In the genomic region with DNA sequence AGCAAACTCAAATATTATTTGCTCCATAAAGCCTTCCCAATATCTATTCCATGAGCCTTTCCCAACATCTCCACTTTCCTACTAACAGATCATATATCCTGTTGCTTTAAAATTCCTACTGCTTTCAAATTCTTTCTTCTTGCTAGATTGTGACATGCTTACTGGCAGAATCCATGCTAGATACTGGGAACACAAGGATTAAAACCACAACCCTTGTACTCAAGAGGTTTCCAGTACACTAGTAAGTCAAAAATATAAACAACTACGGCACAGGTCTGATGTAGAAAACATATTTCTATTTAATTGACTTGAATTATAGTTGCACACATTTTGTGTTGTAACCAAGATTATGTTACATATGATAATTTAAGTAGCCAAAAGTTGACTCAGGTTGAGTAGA, we compare ENCODE assay signal across 27 cellular contexts.
A peak's percentile ranks its signal among the peaks of the same experiment; 100 is the strongest.
DNase-seq lines count a peak whose midpoint lies in the region; ATAC-seq, FAIRE-seq and TF ChIP-seq lines count a peak whose summit lies in the region.
"Had no signal": no experiment of that assay in that cellular context is flagged by ENCODE, and none has a peak within 500 bp of the region (broad histone marks: within the 10 kb centered on the region; RNA-seq: fewer than 3 reads in every experiment).

No MANE protein-coding gene starts in this region.

- intact Hi-C loops in gastrocnemius medialis (cut with DNase I; ENCODE audit: low total_unique reads), result no loop called here

- H4K20me1 ChIP-seq in astrocyte (ENCODE audit: insufficient read depth, low read length), result no peaks in the 10 kb centered on the region

- TF ChIP-seq POLR2A in gastrocnemius medialis (IDR thresholded peaks at IDR 0.05), result no peak

- no peaks in the 10 kb centered on the region for H3K4me1 ChIP-seq in astrocyte (ENCODE audit: insufficient read depth, low read length)
- H3K4me1 ChIP-seq in gastrocnemius medialis, result peaks cover 51 to 56% of the 10 kb centered on the region in 2 donors
- no peaks in the 10 kb centered on the region for H3K4me1 ChIP-seq in effector memory CD4-positive, alpha-beta T cell (ENCODE audit: control insufficient read depth, insufficient read depth, low read length, poor library complexity, severe bottlenecking)

- H3K9ac ChIP-seq in astrocyte (ENCODE audit: low read length), result no peak overlapping the region

- no peak overlapping the region for H3K4me2 ChIP-seq in astrocyte (ENCODE audit: low read length)

- no peaks in the 10 kb centered on the region for H3K27me3 Mint-ChIP-seq in astrocyte (ENCODE audit: low read depth, unreplicated experiment)
- H3K27me3 Mint-ChIP-seq: activated CD4-positive, alpha-beta memory T cell treated with anti-CD3 and anti-CD28 coated beads for 36 hours; activated naive CD8-positive, alpha-beta T cell treated with anti-CD3 and anti-CD28 coated beads, Interleukin-2, amount 10 ng/mL, durations not matched to agents 7 days and 5 days had no signal

- no peak overlapping the region for H2AFZ ChIP-seq in astrocyte (ENCODE audit: low read depth, low read length)

- H3K36me3 ChIP-seq in astrocyte (ENCODE audit: insufficient read depth, low read length) (no peaks in the 10 kb centered on the region), gastrocnemius medialis (no peaks in the 10 kb centered on the region)
- no peaks in the 10 kb centered on the region for H3K36me3 ChIP-seq in effector memory CD4-positive, alpha-beta T cell (ENCODE audit: control insufficient read depth, insufficient read depth, low read length)
- H3K36me3 ChIP-seq: brain microvascular endothelial cell had no signal

- H3K9me3 Mint-ChIP-seq in astrocyte (ENCODE audit: unreplicated experiment), result no peaks in the 10 kb centered on the region
- H3K9me3 Mint-ChIP-seq: activated CD4-positive, alpha-beta memory T cell treated with anti-CD3 and anti-CD28 coated beads for 36 hours; activated naive CD8-positive, alpha-beta T cell treated with anti-CD3 and anti-CD28 coated beads, Interleukin-2, amount 10 ng/mL, durations not matched to agents 7 days and 5 days; H9 had no signal

- DNase-seq in GM18507 (ENCODE audit: extremely low spot score, insufficient read length, low read depth) (no peak), astrocyte (ENCODE audit: low read depth) (peak; percentile 3), iris pigment epithelial cell (ENCODE audit: low read depth) (peak; percentile 24), gastrocnemius medialis (no peak), NCI-H2081 (lab: John Stamatoyannopoulos, UW) (no peak), omental fat pad (ENCODE audit: low spot score) (no peak)
- no peak for DNase-seq in effector memory CD4-positive, alpha-beta T cell
- DNase-seq: activated CD4-positive, alpha-beta memory T cell treated with anti-CD3 and anti-CD28 coated beads for 36 hours; activated CD4-positive, CD25-positive, alpha-beta regulatory T cell; activated naive CD8-positive, alpha-beta T cell treated with anti-CD3 and anti-CD28 coated beads, Interleukin-2, amount 10 ng/mL, durations not matched to agents 7 days and 5 days; brain microvascular endothelial cell; C1 segment of cervical spinal cord; foreskin fibroblast; H9; hippocampal formation; islet precursor cell; KG1; mammary epithelial cell; MV-4-11; NCI-H1694 treated with DMSO at 0.1 percent for 48 hours; NCI-H2227 treated with DMSO at 0.1 percent for 48 hours; NCI-H82; right cardiac atrium; SHP77; T1000 had no signal

- TF ChIP-seq CTCF in astrocyte (IDR thresholded peaks at IDR 0.05; ENCODE audit: insufficient read depth, low read depth, low read length) (no peak), gastrocnemius medialis (IDR thresholded peaks at IDR 0.05 in 4 of 5, conservative IDR thresholded peaks at IDR 0.05 in 1 of 5) (no peak), omental fat pad (IDR thresholded peaks at IDR 0.05) (no peak)

- H3K4me1 Mint-ChIP-seq in astrocyte (ENCODE audit: low read depth, unreplicated experiment), result no peaks in the 10 kb centered on the region

- no peaks in the 10 kb centered on the region for H3K27me3 ChIP-seq in astrocyte (ENCODE audit: insufficient read depth, low read length)
- no peaks in the 10 kb centered on the region for H3K27me3 ChIP-seq in gastrocnemius medialis
- no peaks in the 10 kb centered on the region for H3K27me3 ChIP-seq in effector memory CD4-positive, alpha-beta T cell (replicated peaks; ENCODE audit: control insufficient read depth, insufficient read depth, low read length, poor library complexity, severe bottlenecking)
- H3K27me3 ChIP-seq: brain microvascular endothelial cell had no signal

- no peaks in the 10 kb centered on the region for H3K36me3 Mint-ChIP-seq in astrocyte (ENCODE audit: low read depth, unreplicated experiment)
- H3K36me3 Mint-ChIP-seq: activated CD4-positive, alpha-beta memory T cell treated with anti-CD3 and anti-CD28 coated beads for 36 hours; activated naive CD8-positive, alpha-beta T cell treated with anti-CD3 and anti-CD28 coated beads, Interleukin-2, amount 10 ng/mL, durations not matched to agents 7 days and 5 days had no signal

- no peak overlapping the region for H3K27ac Mint-ChIP-seq in astrocyte (ENCODE audit: unreplicated experiment)
- H3K27ac Mint-ChIP-seq: activated CD4-positive, alpha-beta memory T cell treated with anti-CD3 and anti-CD28 coated beads for 36 hours; activated naive CD8-positive, alpha-beta T cell treated with anti-CD3 and anti-CD28 coated beads, Interleukin-2, amount 10 ng/mL, durations not matched to agents 7 days and 5 days; H9 had no signal

- H3K9me3 ChIP-seq in astrocyte (ENCODE audit: insufficient read depth, low read depth, low read length) (no peaks in the 10 kb centered on the region), gastrocnemius medialis (no peaks in the 10 kb centered on the region)
- no peaks in the 10 kb centered on the region for H3K9me3 ChIP-seq in effector memory CD4-positive, alpha-beta T cell (ENCODE audit: control insufficient read depth, low read length)

- in situ Hi-C loops in gastrocnemius medialis (cut with MboI; ENCODE audit: low sequenced_read_pairs in 4 of 4), result no loop called here

- H3K27ac ChIP-seq in astrocyte (ENCODE audit: low read depth, low read length), result no peak overlapping the region
- peak overlapping the region; percentile 0 to 58 (median 28) for H3K27ac ChIP-seq in gastrocnemius medialis
- no peak overlapping the region for H3K27ac ChIP-seq in effector memory CD4-positive, alpha-beta T cell (ENCODE audit: insufficient read depth, low read length, poor library complexity, severe bottlenecking)
- H3K27ac ChIP-seq: brain microvascular endothelial cell had no signal

- ATAC-seq in gastrocnemius medialis, result peak; percentile 64 to 71
- ATAC-seq in HG03432 (IDR thresholded peaks at IDR 0.05; ENCODE audit: unreplicated experiment), result no peak
- ATAC-seq in omental fat pad (ENCODE audit: low FRiP score), result no peak

- no peak overlapping the region for H3K4me3 ChIP-seq in astrocyte (ENCODE audit: insufficient read depth, low read depth, low read length)
- H3K4me3 ChIP-seq in gastrocnemius medialis, result peak overlapping the region in 1 of 4 donors; percentile 33
- H3K4me3 ChIP-seq in effector memory CD4-positive, alpha-beta T cell (ENCODE audit: insufficient read depth, low read depth, low read length, poor library complexity, severe bottlenecking), result no peak overlapping the region

- H3K79me2 ChIP-seq in astrocyte (ENCODE audit: insufficient read depth, low read length), result no peaks in the 10 kb centered on the region

- no peak overlapping the region for H3K4me3 Mint-ChIP-seq in astrocyte (ENCODE audit: unreplicated experiment)
- H3K4me3 Mint-ChIP-seq: activated CD4-positive, alpha-beta memory T cell treated with anti-CD3 and anti-CD28 coated beads for 36 hours; activated naive CD8-positive, alpha-beta T cell treated with anti-CD3 and anti-CD28 coated beads, Interleukin-2, amount 10 ng/mL, durations not matched to agents 7 days and 5 days; H9 had no signal

- FAIRE-seq in GM18507 (lab: Jason Lieb, UNC) (peak; percentile 21), astrocyte (lab: Jason Lieb, UNC) (no peak)
- FAIRE-seq: colon had no signal

Comparison
In these comparisons a context has a peak if more than half of its experiments do, and no peak if none do; other contexts are left out.
1. DNase-seq: peak in astrocyte (single experiment) and iris pigment epithelial cell (single experiment); none in GM18507 (single experiment), gastrocnemius medialis (0 of 2), NCI-H2081 (0 of 2), effector memory CD4-positive, alpha-beta T cell (0 of 3) and omental fat pad (single experiment).
2. H3K27ac ChIP-seq: peak in gastrocnemius medialis (4 of 4); none in astrocyte (single experiment) and effector memory CD4-positive, alpha-beta T cell (single experiment).
3. ATAC-seq: peak in gastrocnemius medialis (2 of 2); none in HG03432 (single experiment) and omental fat pad (single experiment).